1 cellular context compared by ENCODE assay signal in genomic region chr10:131703941-131704340, GRCh38.
TF ChIP-seq lines count a peak whose summit lies in the region.

No MANE protein-coding gene starts in this region.

TF ChIP-seq in HepG2, 621 proteins besides CTCF, POLR2A, EP300 and RAD21 (continued from another document):
- no peak for TF ChIP-seq ZNF329 (CRISPR knock-in tag; IDR thresholded peaks at IDR 0.05; ENCODE audit: low read depth)
- no peak for TF ChIP-seq ZNF724P (CRISPR knock-in tag; IDR thresholded peaks at IDR 0.05; ENCODE audit: borderline replicate concordance)
- TF ChIP-seq RELA (CRISPR knock-in tag; IDR thresholded peaks at IDR 0.05) = no peak
